Comparison of ENCODE assay signal across 21 cellular contexts in the genomic region with DNA sequence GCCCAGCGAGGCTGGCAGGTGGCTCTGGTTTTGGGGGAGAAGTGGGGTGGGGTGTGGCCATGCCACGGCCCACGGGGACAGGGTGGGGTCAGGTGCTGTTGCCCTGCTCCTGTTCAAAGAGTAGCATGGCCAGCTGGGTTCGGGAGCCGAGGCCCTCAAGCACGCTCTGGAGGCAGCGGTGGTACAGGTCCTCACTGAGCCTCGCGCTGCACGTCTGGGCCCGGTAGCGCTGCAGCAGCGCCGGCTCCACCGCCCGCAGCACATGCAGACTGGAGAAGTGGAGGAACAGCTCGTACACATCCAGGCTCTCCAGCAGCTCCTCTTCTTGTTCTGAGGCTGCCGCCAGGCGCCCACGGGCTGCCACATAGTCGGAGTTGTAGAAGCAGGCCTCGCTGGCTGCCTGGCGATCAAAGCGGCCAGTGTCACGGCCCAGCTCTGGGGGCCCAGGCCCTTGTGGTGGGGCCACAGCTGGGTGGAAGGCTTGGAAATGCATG. TPM values are rescaled to one million over a fixed set of nuclear protein-coding genes. Genes with fewer than 3 reads are reported as not detected.
"Had no signal": no experiment of that assay in that cellular context is flagged by ENCODE, and none has a peak within 500 bp of the region (broad histone marks: within the 10 kb centered on the region; RNA-seq: fewer than 3 reads in every experiment).

No MANE protein-coding gene starts in this region.

- H3K9me3 Mint-ChIP-seq: activated CD4-positive, alpha-beta T cell treated with anti-CD3 and anti-CD28 coated beads, Interleukin-2, amount 10 ng/mL, durations not matched to agents 24 days and 14 days; activated naive CD4-positive, alpha-beta T cell treated with anti-CD3 and anti-CD28 coated beads for 36 hours; activated T-cell treated with anti-CD3 and anti-CD28 coated beads, Interleukin-2, amount 50 U/mL, for 24 hours; activated T-helper 2 cell treated with anti-CD3 and anti-CD28 coated beads, Interferon-gamma antibody, Interleukin-2, Interleukin-4, amounts not matched to agents 10 μg/mL and 5 μg/mL and 100 μg/mL, durations not matched to agents 14 hours and 24 hours and 36 hours; dendritic cell treated with granulocyte-macrophage colony-stimulating factor and Interleukin-4, amounts not matched to agents 40 ng/mL and 50 ng/mL, for 4 days; effector memory CD8-positive, alpha-beta T cell; naive thymus-derived CD8-positive, alpha-beta T cell; stimulated activated effector memory CD8-positive, alpha-beta T cell treated with anti-CD3 and anti-CD28 coated beads, Interleukin-12 subunit alpha, Interleukin-12 subunit beta, amount 100 ng/mL, for 72 hours had no signal

- H3K27ac ChIP-seq: esophagus squamous epithelium, pancreas, thoracic aorta, upper lobe of right lung had no signal

- H3K27ac Mint-ChIP-seq: activated CD4-positive, alpha-beta T cell treated with anti-CD3 and anti-CD28 coated beads, Interleukin-2, amount 10 ng/mL, durations not matched to agents 24 days and 14 days; activated CD8-positive, alpha-beta T cell treated with anti-CD3 and anti-CD28 coated beads, Interleukin-2, amount 10 ng/mL, durations not matched to agents 7 days and 5 days; activated naive CD4-positive, alpha-beta T cell treated with anti-CD3 and anti-CD28 coated beads for 36 hours; activated T-cell treated with anti-CD3 and anti-CD28 coated beads, Interleukin-2, amount 50 U/mL, for 24 hours; activated T-helper 2 cell treated with anti-CD3 and anti-CD28 coated beads, Interferon-gamma antibody, Interleukin-2, Interleukin-4, amounts not matched to agents 10 μg/mL and 5 μg/mL and 100 μg/mL, durations not matched to agents 14 hours and 24 hours and 36 hours; dendritic cell treated with granulocyte-macrophage colony-stimulating factor and Interleukin-4, amounts not matched to agents 40 ng/mL and 50 ng/mL, for 4 days had no signal

- H3K27me3 ChIP-seq: pancreas, upper lobe of right lung had no signal

- H3K4me3 Mint-ChIP-seq: activated CD4-positive, alpha-beta T cell treated with anti-CD3 and anti-CD28 coated beads, Interleukin-2, amount 10 ng/mL, durations not matched to agents 24 days and 14 days; activated CD8-positive, alpha-beta T cell treated with anti-CD3 and anti-CD28 coated beads, Interleukin-2, amount 10 ng/mL, durations not matched to agents 7 days and 5 days; activated naive CD4-positive, alpha-beta T cell treated with anti-CD3 and anti-CD28 coated beads for 36 hours; activated T-cell treated with anti-CD3 and anti-CD28 coated beads, Interleukin-2, amount 50 U/mL, for 24 hours; dendritic cell treated with granulocyte-macrophage colony-stimulating factor and Interleukin-4, amounts not matched to agents 40 ng/mL and 50 ng/mL, for 4 days; effector memory CD8-positive, alpha-beta T cell; naive thymus-derived CD8-positive, alpha-beta T cell; stimulated activated effector memory CD8-positive, alpha-beta T cell treated with anti-CD3 and anti-CD28 coated beads, Interleukin-12 subunit alpha, Interleukin-12 subunit beta, amount 100 ng/mL, for 72 hours had no signal

- H3K36me3 Mint-ChIP-seq: naive thymus-derived CD8-positive, alpha-beta T cell had no signal

- ATAC-seq: activated CD8-positive, alpha-beta T cell treated with anti-CD3 and anti-CD28 coated beads, Interleukin-2, amount 10 ng/mL, durations not matched to agents 7 days and 5 days; effector memory CD8-positive, alpha-beta T cell; naive thymus-derived CD8-positive, alpha-beta T cell; pancreas; stimulated activated effector memory CD8-positive, alpha-beta T cell treated with anti-CD3 and anti-CD28 coated beads, Interleukin-12 subunit alpha, Interleukin-12 subunit beta, amount 100 ng/mL, for 72 hours; upper lobe of right lung had no signal

- FAIRE-seq: pancreas had no signal

- H3K4me3 ChIP-seq: esophagus squamous epithelium, pancreas, smooth muscle cell, thoracic aorta, upper lobe of right lung had no signal

- H3K9me3 ChIP-seq: esophagus squamous epithelium, pancreas, thoracic aorta, upper lobe of right lung had no signal

- H3K4me2 ChIP-seq: smooth muscle cell had no signal

- DNase-seq: activated CD4-positive, alpha-beta T cell treated with anti-CD3 and anti-CD28 coated beads, Interleukin-2, amount 10 ng/mL, durations not matched to agents 24 days and 14 days; activated CD4-positive, CD25-positive, alpha-beta regulatory T cell; activated CD8-positive, alpha-beta T cell treated with anti-CD3 and anti-CD28 coated beads, Interleukin-2, amount 10 ng/mL, durations not matched to agents 7 days and 5 days; activated naive CD4-positive, alpha-beta T cell treated with anti-CD3 and anti-CD28 coated beads for 36 hours; activated T-cell treated with anti-CD3 and anti-CD28 coated beads, Interleukin-2, amount 50 U/mL, for 24 hours; aorta; effector memory CD8-positive, alpha-beta T cell; esophagus squamous epithelium; naive thymus-derived CD8-positive, alpha-beta T cell; stimulated activated CD4-positive, alpha-beta T cell treated with anti-CD3 and anti-CD28 coated beads, Interleukin-4, amount 100 ng/mL, for 24 hours; T-helper 1 cell; T1000; upper lobe of right lung had no signal

RNA-seq across cellular contexts. Expression of a gene that starts 4.5 kb away (rescaled TPM):
- total RNA-seq: pulmonary artery endothelial cell had no signal

RNA-seq across cellular contexts. Expression of a gene that starts 25.1 kb away (rescaled TPM):
- total RNA-seq: activated CD4-positive, alpha-beta T cell treated with anti-CD3 and anti-CD28 coated beads, Interleukin-2, amount 10 ng/mL, durations not matched to agents 24 days and 14 days; activated CD8-positive, alpha-beta T cell treated with anti-CD3 and anti-CD28 coated beads, Interleukin-2, amount 10 ng/mL, durations not matched to agents 7 days and 5 days; activated naive CD4-positive, alpha-beta T cell treated with anti-CD3 and anti-CD28 coated beads for 36 hours; activated T-helper 2 cell treated with anti-CD3 and anti-CD28 coated beads, Interferon-gamma antibody, Interleukin-2, Interleukin-4, amounts not matched to agents 10 μg/mL and 5 μg/mL and 100 μg/mL, durations not matched to agents 14 hours and 24 hours and 36 hours; esophagus squamous epithelium; mesenteric fat pad; pulmonary artery endothelial cell had no signal
- polyA plus RNA-seq: naive thymus-derived CD8-positive, alpha-beta T cell had no signal

RNA-seq across cellular contexts. Expression of a gene that starts 32.0 kb away (rescaled TPM):
- polyA plus RNA-seq: naive thymus-derived CD8-positive, alpha-beta T cell had no signal

RNA-seq across cellular contexts. Expression of a gene that starts 32.8 kb away (rescaled TPM):
- total RNA-seq: activated CD4-positive, alpha-beta T cell treated with anti-CD3 and anti-CD28 coated beads, Interleukin-2, amount 10 ng/mL, durations not matched to agents 24 days and 14 days; activated CD8-positive, alpha-beta T cell treated with anti-CD3 and anti-CD28 coated beads, Interleukin-2, amount 10 ng/mL, durations not matched to agents 7 days and 5 days; activated naive CD4-positive, alpha-beta T cell treated with anti-CD3 and anti-CD28 coated beads for 36 hours; activated T-helper 2 cell treated with anti-CD3 and anti-CD28 coated beads, Interferon-gamma antibody, Interleukin-2, Interleukin-4, amounts not matched to agents 10 μg/mL and 5 μg/mL and 100 μg/mL, durations not matched to agents 14 hours and 24 hours and 36 hours; esophagus squamous epithelium; naive thymus-derived CD8-positive, alpha-beta T cell; pulmonary artery endothelial cell had no signal
- polyA plus RNA-seq: naive thymus-derived CD8-positive, alpha-beta T cell had no signal
